In genomic region chr12:54033106-54033979, GRCh38 we compare ENCODE assay signal across 8 cellular contexts. TPM values are rescaled to one million over a fixed set of nuclear protein-coding genes. Genes with fewer than 3 reads are reported as not detected.
A peak's percentile ranks its signal among the peaks of the same experiment; 100 is the strongest.
DNase-seq lines count a peak whose midpoint lies in the region; ATAC-seq and TF ChIP-seq lines count a peak whose summit lies in the region.

No MANE protein-coding gene starts in this region.

- no peak overlapping the region for H3K27ac Mint-ChIP-seq in activated naive CD8-positive, alpha-beta T cell treated with anti-CD3 and anti-CD28 coated beads for 36 hours

- TF ChIP-seq CTCF in AG04449 (IDR thresholded peaks at IDR 0.05; ENCODE audit: insufficient read depth, low read length, missing control alignments) = no peak
- TF ChIP-seq CTCF in HFF-Myc (IDR thresholded peaks at IDR 0.05; ENCODE audit: low read depth, low read length, missing control alignments) = no peak

- no peaks in the 10 kb centered on the region for H3K9me3 ChIP-seq in mesodermal cell (ENCODE audit: control insufficient read depth, low read length)

- DNase-seq in AG04449 (ENCODE audit: low read depth, low spot score) = no peak
- no peak for DNase-seq in HFF-Myc (ENCODE audit: extremely low read depth, low read depth)
- peak; percentile 32 for DNase-seq in activated naive CD8-positive, alpha-beta T cell treated with anti-CD3 and anti-CD28 coated beads for 36 hours
- no peak for DNase-seq in OCI-M2 (lab: John Stamatoyannopoulos, UW; ENCODE audit: unreplicated experiment)
- no peak for DNase-seq in HPDE6-E6E7 (ENCODE audit: extremely low spot score)
- no peak for DNase-seq in NCI-H226

- peaks cover 96% of the 10 kb centered on the region for H3K27me3 Mint-ChIP-seq in activated naive CD8-positive, alpha-beta T cell treated with anti-CD3 and anti-CD28 coated beads for 36 hours

- POLR2A ChIA-PET in AG04449 (lab: Yijun Ruan, JAX) = interaction anchor here (0.7 to 5.0 kb wide), 9 partner anchors 11 to 174 kb away, joined by 3 to 34 read pairs (median 4); partner anchors contain the start of genes HOXC8 and SMUG1

- peaks cover 28% of the 10 kb centered on the region for H3K4me1 Mint-ChIP-seq in activated naive CD8-positive, alpha-beta T cell treated with anti-CD3 and anti-CD28 coated beads for 36 hours

- peaks cover 5% of the 10 kb centered on the region for H3K4me1 ChIP-seq in mesodermal cell (ENCODE audit: control insufficient read depth, insufficient read depth, low read length, poor library complexity, severe bottlenecking)

- no peak for ATAC-seq in GM19467 (IDR thresholded peaks at IDR 0.05; ENCODE audit: unreplicated experiment)

- H3K9me3 Mint-ChIP-seq in activated naive CD8-positive, alpha-beta T cell treated with anti-CD3 and anti-CD28 coated beads for 36 hours = no peaks in the 10 kb centered on the region

- H3K27ac ChIP-seq in mesodermal cell (ENCODE audit: low read depth, low read length, severe bottlenecking) = peak overlapping the region; percentile 45

- CTCF ChIA-PET in AG04449 (lab: Yijun Ruan, JAX) = interaction anchor here (0.7 to 23.4 kb wide), 28 partner anchors 8 to 294 kb away, joined by 3 to 908 read pairs (median 5); partner anchors contain the start of genes HOXC10, HOXC4, HOXC8 and HOXC9

- H3K36me3 ChIP-seq in mesodermal cell (ENCODE audit: control insufficient read depth, insufficient read depth, low read length) = no peaks in the 10 kb centered on the region

- H3K4me3 ChIP-seq in AG04449 (ENCODE audit: low read depth, low read length) = peak overlapping the region; percentile 49
- H3K4me3 ChIP-seq in HFF-Myc (replicated peaks; ENCODE audit: low read depth, low read length) = peak overlapping the region; percentile 34
- H3K4me3 ChIP-seq in mesodermal cell (ENCODE audit: extremely low read depth, insufficient read depth, low read length, poor library complexity, severe bottlenecking) = peak overlapping the region; percentile 5

- WGBS in mesodermal cell (ENCODE audit: insufficient coverage in 2 of 2), 2 experiments = 3 to 5% methylated on average over 34 to 43 of the region's 61 CpGs

- no peaks in the 10 kb centered on the region for H3K36me3 Mint-ChIP-seq in activated naive CD8-positive, alpha-beta T cell treated with anti-CD3 and anti-CD28 coated beads for 36 hours

- peak overlapping the region; percentile 56 for H3K4me3 Mint-ChIP-seq in activated naive CD8-positive, alpha-beta T cell treated with anti-CD3 and anti-CD28 coated beads for 36 hours

RNA-seq across cellular contexts. Expression of gene HOXC5, which starts 0.5 kb away (rescaled TPM):
- total RNA-seq in activated naive CD8-positive, alpha-beta T cell treated with anti-CD3 and anti-CD28 coated beads for 36 hours = not detected
- polyA plus RNA-seq in mesodermal cell (2013, experiment 1 of 2) = 0.33 TPM
- polyA plus RNA-seq in mesodermal cell (2013, experiment 2 of 2) = 0.30 TPM

RNA-seq across cellular contexts. Expression of gene HOXC6, which starts 5.1 kb away (rescaled TPM):
- total RNA-seq in activated naive CD8-positive, alpha-beta T cell treated with anti-CD3 and anti-CD28 coated beads for 36 hours = not detected
- polyA plus RNA-seq in mesodermal cell (2013, experiment 1 of 2) = 9.0 TPM
- polyA plus RNA-seq in mesodermal cell (2013, experiment 2 of 2) = 13.7 TPM

RNA-seq across cellular contexts. Expression of gene HOXC4, which starts 20.3 kb away (rescaled TPM):
- 1 to 10 TPM in 1 of 2 experiments, under 1 TPM in 1; 0.56 to 1.0 TPM for total RNA-seq in activated naive CD8-positive, alpha-beta T cell treated with anti-CD3 and anti-CD28 coated beads for 36 hours
- polyA plus RNA-seq in mesodermal cell (2013, experiment 1 of 2) = 9.1 TPM
- polyA plus RNA-seq in mesodermal cell (2013, experiment 2 of 2) = 9.2 TPM

RNA-seq across cellular contexts. Expression of gene HOXC8, which starts 24.6 kb away (rescaled TPM):
- not detected for total RNA-seq in activated naive CD8-positive, alpha-beta T cell treated with anti-CD3 and anti-CD28 coated beads for 36 hours
- polyA plus RNA-seq in mesodermal cell (2013, experiment 1 of 2) = 4.0 TPM
- 6.0 TPM for polyA plus RNA-seq in mesodermal cell (2013, experiment 2 of 2)

RNA-seq across cellular contexts. Expression of gene HOXC9, which starts 33.4 kb away (rescaled TPM):
- total RNA-seq in activated naive CD8-positive, alpha-beta T cell treated with anti-CD3 and anti-CD28 coated beads for 36 hours = not detected
- polyA plus RNA-seq in mesodermal cell (2013, experiment 1 of 2) = 3.8 TPM
- polyA plus RNA-seq in mesodermal cell (2013, experiment 2 of 2) = 3.3 TPM
